8 cellular contexts compared by ENCODE assay signal in genomic region chr4:39638358-39639239, GRCh38. TPM values are rescaled to one million over a fixed set of nuclear protein-coding genes. Genes with fewer than 3 reads are reported as not detected.
DNase-seq lines count a peak whose midpoint lies in the region; ATAC-seq and TF ChIP-seq lines count a peak whose summit lies in the region.

Gene SMIM14, minus strand, starts transcription at chr4:39638865. Its CDS starts 33,720 bp downstream, at chr4:39605145.

- peak; percentile 99 for DNase-seq in GM03348 (ENCODE audit: low spot score)
- DNase-seq in MV-4-11 (lab: John Stamatoyannopoulos, UW), result peak; percentile 96
- peak; percentile 97 for DNase-seq in SK-N-DZ (ENCODE audit: low spot score)
- peak; percentile 86 for DNase-seq in activated naive CD4-positive, alpha-beta T cell treated with anti-CD3 and anti-CD28 coated beads, Interleukin-2, amount 50 U/mL, for 16 hours
- peak; percentile 86 for DNase-seq in non-pigmented ciliary epithelial cell (ENCODE audit: low read depth)
- DNase-seq in substantia nigra (lab: John Stamatoyannopoulos, UW), result peak; percentile 88 to 99 (median 97)

- TF ChIP-seq CTCF in HEK293 (tag by site-specific recombination; IDR thresholded peaks at IDR 0.05), result peak; percentile 29
- TF ChIP-seq CTCF in gastroesophageal sphincter (IDR thresholded peaks at IDR 0.05), result peak in 3 of 4 experiments; percentile 34 to 60 (median 49)

- H3K4me3 ChIP-seq in HEK293 (ENCODE audit: low read depth, low read length) (peak within 1 kb of the TSS; percentile 88), gastroesophageal sphincter (peak within 1 kb of the TSS; percentile 89 to 97)

- CTCF ChIA-PET in HEK293 (lab: Yijun Ruan, JAX), result interaction anchor here (0.7 to 1.2 kb wide), 2 partner anchors 110 to 169 kb away, joined by 3 read pairs; no protein-coding TSS in a partner anchor

- H3K36me3 ChIP-seq in HEK293 (ENCODE audit: control insufficient read depth in 2 of 2, insufficient read depth in 1 of 2, low read length in 2 of 2) (no peaks in the 10 kb centered on the region), gastroesophageal sphincter (no peaks in the 10 kb centered on the region)

- no peak for TF ChIP-seq EP300 in gastroesophageal sphincter (IDR thresholded peaks at IDR 0.05)

- peak within 1 kb of the TSS; percentile 91 for H3K27ac ChIP-seq in HEK293 (ENCODE audit: extremely low read depth, low read depth, low read length)
- peak within 1 kb of the TSS; percentile 99 to 100 (median 99) for H3K27ac ChIP-seq in gastroesophageal sphincter
- H3K27ac ChIP-seq in substantia nigra (ENCODE audit: low read depth, low read length, poor library complexity, severe bottlenecking), result peak within 1 kb of the TSS; percentile 95

- POLR2A ChIA-PET in HEK293 (lab: Yijun Ruan, JAX), result interaction anchor here (0.5 to 3.8 kb wide), 20 partner anchors 8 to 474 kb away, joined by 3 to 60 read pairs (median 4); partner anchors contain the start of genes LIAS, RPL9, UBE2K and UGDH

- 0% methylated on average over 3 of the region's 75 CpGs; no CpG with 5 or more reads in 1 of the 2 donors for WGBS in gastroesophageal sphincter (ENCODE audit: low coverage in 1 of 2), 2 donors

- peak; percentile 95 to 97 for TF ChIP-seq POLR2A in gastroesophageal sphincter (IDR thresholded peaks at IDR 0.05)

- ATAC-seq in gastroesophageal sphincter, result peak; percentile 99

- H3K4me1 ChIP-seq in HEK293 (ENCODE audit: control insufficient read depth, insufficient read depth, low read length), result no peaks in the 10 kb centered on the region
- H3K4me1 ChIP-seq in gastroesophageal sphincter, result peaks cover 0 to 36% (median 5%) of the 10 kb centered on the region in 3 donors

- H3K27me3 ChIP-seq in gastroesophageal sphincter, result no peaks in the 10 kb centered on the region

- no peaks in the 10 kb centered on the region for H3K9me3 ChIP-seq in HEK293 (ENCODE audit: control insufficient read depth, insufficient read depth, low read depth, low read length)
- no peaks in the 10 kb centered on the region for H3K9me3 ChIP-seq in gastroesophageal sphincter

TF ChIP-seq in HEK293, 187 proteins besides CTCF, POLR2A, EP300 and RAD21 (continues in another document):
- TF ChIP-seq ZSCAN4 (tag by site-specific recombination; IDR thresholded peaks at IDR 0.05), result no peak
- TF ChIP-seq PRDM1 (tag by site-specific recombination; IDR thresholded peaks at IDR 0.05), result no peak
- TF ChIP-seq HIC1 (tag by site-specific recombination; IDR thresholded peaks at IDR 0.05), result peak; percentile 78; the same call in 1 of the 2 replicates
- peak; percentile 89; the same call in 1 of the 2 replicates for TF ChIP-seq KLF7 (tag by site-specific recombination; IDR thresholded peaks at IDR 0.05; ENCODE audit: borderline replicate concordance)
- TF ChIP-seq ZNF629 (tag by site-specific recombination; IDR thresholded peaks at IDR 0.05), result peak; percentile 88
- TF ChIP-seq REST (tag by site-specific recombination; IDR thresholded peaks at IDR 0.05), result no peak
- TF ChIP-seq ZNF658 (tag by site-specific recombination; IDR thresholded peaks at IDR 0.05), result no peak
- no peak for TF ChIP-seq ZNF214 (tag by site-specific recombination; IDR thresholded peaks at IDR 0.05; ENCODE audit: borderline replicate concordance)
- TF ChIP-seq ZNF211 (tag by site-specific recombination; IDR thresholded peaks at IDR 0.05; ENCODE audit: low read depth), result no peak
- TF ChIP-seq ZNF24 (tag by site-specific recombination; IDR thresholded peaks at IDR 0.05), result no peak
- TF ChIP-seq ZNF132 (tag by site-specific recombination; IDR thresholded peaks at IDR 0.05; ENCODE audit: borderline replicate concordance), result no peak
- peak; percentile 76; the same call in 1 of the 2 replicates for TF ChIP-seq KLF10 (tag by site-specific recombination; IDR thresholded peaks at IDR 0.05)
- peak; percentile 84 for TF ChIP-seq ZNF600 (tag by site-specific recombination; IDR thresholded peaks at IDR 0.05)
- peak; percentile 52; the same call in 1 of the 2 replicates for TF ChIP-seq ZNF843 (tag by site-specific recombination; IDR thresholded peaks at IDR 0.05)
- 0 out of 2 replicates have a peak, but pooled peaks have one; percentile 29 for TF ChIP-seq ATF2 (tag by site-specific recombination; IDR thresholded peaks at IDR 0.05; ENCODE audit: low read depth)
- no peak for TF ChIP-seq ZNF791 (tag by site-specific recombination; IDR thresholded peaks at IDR 0.05)
- no peak for TF ChIP-seq HOXA7 (CRISPR knock-in tag; IDR thresholded peaks at IDR 0.05; ENCODE audit: borderline replicate concordance)
- peak; percentile 89 for TF ChIP-seq ZEB2 (tag by site-specific recombination; IDR thresholded peaks at IDR 0.05)
- no peak for TF ChIP-seq ZNF221 (tag by site-specific recombination; IDR thresholded peaks at IDR 0.05; ENCODE audit: borderline replicate concordance)

RNA-seq across cellular contexts. Expression of gene SMIM14, which starts in this region (rescaled TPM):
- 17.0 and 32.3 TPM in 2 replicates for polyA plus RNA-seq in SK-N-DZ (2014; cell fraction: cytosol; rRNA removed)
- 7.4 and 10.9 TPM in 2 replicates for polyA plus RNA-seq in SK-N-DZ (2014; cell fraction: nucleus; rRNA removed)
- 10 to 100 TPM; 32.9 to 70.4 (median 41.3) TPM for total RNA-seq in gastroesophageal sphincter

Comparison
In these comparisons a context has a peak if more than half of its experiments do, and no peak if none do; other contexts are left out.
1. Peak in every context shown above with its lines: DNase-seq, ATAC-seq, H3K4me3 ChIP-seq and H3K27ac ChIP-seq.